ENCODE assay signal across 1 cellular context in the genomic region with DNA sequence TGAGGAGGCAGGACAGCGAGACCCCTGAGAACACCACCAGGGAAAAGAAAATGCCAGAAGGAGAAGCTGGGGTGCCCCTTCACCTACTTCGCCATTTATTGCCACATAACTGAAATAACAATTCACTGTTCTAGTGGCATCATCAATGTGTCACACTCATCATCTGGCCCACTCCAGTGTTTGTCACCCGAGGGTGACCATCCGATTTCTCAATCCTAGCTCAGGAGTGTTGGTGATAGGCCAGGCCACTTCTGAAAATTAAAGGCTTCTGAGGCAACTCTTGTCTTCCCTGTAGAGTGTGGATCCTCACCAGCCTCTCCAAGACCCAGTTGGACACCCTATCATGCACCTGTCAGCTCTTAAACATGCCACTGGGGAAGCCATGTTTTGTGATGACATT.
TF ChIP-seq lines count a peak whose summit lies in the region.

No MANE protein-coding gene starts in this region.

TF ChIP-seq in liver, 16 proteins besides CTCF, POLR2A, EP300 and RAD21 (continued from another document):
- TF ChIP-seq, protein P1, sequence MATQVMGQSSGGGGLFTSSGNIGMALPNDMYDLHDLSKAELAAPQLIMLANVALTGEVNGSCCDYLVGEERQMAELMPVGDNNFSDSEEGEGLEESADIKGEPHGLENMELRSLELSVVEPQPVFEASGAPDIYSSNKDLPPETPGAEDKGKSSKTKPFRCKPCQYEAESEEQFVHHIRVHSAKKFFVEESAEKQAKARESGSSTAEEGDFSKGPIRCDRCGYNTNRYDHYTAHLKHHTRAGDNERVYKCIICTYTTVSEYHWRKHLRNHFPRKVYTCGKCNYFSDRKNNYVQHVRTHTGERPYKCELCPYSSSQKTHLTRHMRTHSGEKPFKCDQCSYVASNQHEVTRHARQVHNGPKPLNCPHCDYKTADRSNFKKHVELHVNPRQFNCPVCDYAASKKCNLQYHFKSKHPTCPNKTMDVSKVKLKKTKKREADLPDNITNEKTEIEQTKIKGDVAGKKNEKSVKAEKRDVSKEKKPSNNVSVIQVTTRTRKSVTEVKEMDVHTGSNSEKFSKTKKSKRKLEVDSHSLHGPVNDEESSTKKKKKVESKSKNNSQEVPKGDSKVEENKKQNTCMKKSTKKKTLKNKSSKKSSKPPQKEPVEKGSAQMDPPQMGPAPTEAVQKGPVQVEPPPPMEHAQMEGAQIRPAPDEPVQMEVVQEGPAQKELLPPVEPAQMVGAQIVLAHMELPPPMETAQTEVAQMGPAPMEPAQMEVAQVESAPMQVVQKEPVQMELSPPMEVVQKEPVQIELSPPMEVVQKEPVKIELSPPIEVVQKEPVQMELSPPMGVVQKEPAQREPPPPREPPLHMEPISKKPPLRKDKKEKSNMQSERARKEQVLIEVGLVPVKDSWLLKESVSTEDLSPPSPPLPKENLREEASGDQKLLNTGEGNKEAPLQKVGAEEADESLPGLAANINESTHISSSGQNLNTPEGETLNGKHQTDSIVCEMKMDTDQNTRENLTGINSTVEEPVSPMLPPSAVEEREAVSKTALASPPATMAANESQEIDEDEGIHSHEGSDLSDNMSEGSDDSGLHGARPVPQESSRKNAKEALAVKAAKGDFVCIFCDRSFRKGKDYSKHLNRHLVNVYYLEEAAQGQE (IDR thresholded peaks at IDR 0.05), result no peak
- peak in 1 of 2 donors; percentile 46 for TF ChIP-seq HNF4A (conservative IDR thresholded peaks at IDR 0.05)
- TF ChIP-seq YY1 (IDR thresholded peaks at IDR 0.05), result peak; percentile 71
TF ChIP-seq in liver: peak in this region for 5.
